Comparison of ENCODE assay signal across 17 cellular contexts in the genomic region with DNA sequence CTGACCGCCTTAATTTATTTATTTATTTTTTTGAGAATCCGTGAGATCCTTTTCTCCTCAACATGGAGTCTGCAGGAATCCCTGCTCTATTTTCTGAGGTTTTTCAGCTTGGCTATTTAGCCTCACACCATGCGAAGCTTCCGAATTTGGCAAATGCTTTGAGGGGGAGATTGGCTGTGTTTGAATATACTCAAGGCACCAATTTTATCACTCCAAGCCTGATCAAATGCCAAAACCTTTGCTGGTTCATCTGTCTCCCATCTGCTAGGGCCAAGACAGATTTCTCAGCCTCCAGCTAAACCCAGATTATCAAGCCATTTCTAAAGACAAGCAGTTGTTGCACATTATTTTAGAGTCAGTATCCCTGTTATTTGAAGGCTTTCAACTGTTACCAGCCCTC.
DNase-seq lines count a peak whose midpoint lies in the region; ATAC-seq and TF ChIP-seq lines count a peak whose summit lies in the region.
"Had no signal": no experiment of that assay in that cellular context is flagged by ENCODE, and none has a peak within 500 bp of the region (broad histone marks: within the 10 kb centered on the region; RNA-seq: fewer than 3 reads in every experiment).

No MANE protein-coding gene starts in this region.

- no peaks in the 10 kb centered on the region for H3K36me3 Mint-ChIP-seq in naive thymus-derived CD4-positive, alpha-beta T cell
- H3K36me3 Mint-ChIP-seq: IgD-negative memory B cell had no signal

- H3K9me3 ChIP-seq in MM.1S (replicated peaks; ENCODE audit: insufficient read depth, low read length): no peaks in the 10 kb centered on the region
- H3K9me3 ChIP-seq in naive thymus-derived CD4-positive, alpha-beta T cell (ENCODE audit: control insufficient read depth in 2 of 3, low read length in 3 of 3): no peaks in the 10 kb centered on the region
- H3K9me3 ChIP-seq: SJCRH30 had no signal

- POLR2A ChIA-PET in naive thymus-derived CD4-positive, alpha-beta T cell (lab: Charles Lee): no interaction called here

- H3K36me3 ChIP-seq in MM.1S (replicated peaks; ENCODE audit: insufficient read depth, low read length): no peaks in the 10 kb centered on the region
- H3K36me3 ChIP-seq in naive thymus-derived CD4-positive, alpha-beta T cell (ENCODE audit: control insufficient read depth in 2 of 3, insufficient read depth in 3 of 3, low read length in 3 of 3): no peaks in the 10 kb centered on the region
- H3K36me3 ChIP-seq: SJCRH30 had no signal

- no peaks in the 10 kb centered on the region for H3K79me2 ChIP-seq in MM.1S (ENCODE audit: low read length)

- H3K4me1 ChIP-seq in MM.1S (ENCODE audit: low read length): no peaks in the 10 kb centered on the region
- H3K4me1 ChIP-seq in naive thymus-derived CD4-positive, alpha-beta T cell (ENCODE audit: control insufficient read depth in 2 of 2, insufficient read depth in 2 of 2, low read length in 2 of 2): no peaks in the 10 kb centered on the region
- H3K4me1 ChIP-seq: SJCRH30 had no signal

- H3K4me2 ChIP-seq in MM.1S (ENCODE audit: low read depth, low read length): no peak overlapping the region
- H3K4me2 ChIP-seq: PC-9 had no signal

- CTCF ChIA-PET in naive thymus-derived CD4-positive, alpha-beta T cell (lab: Charles Lee): no interaction called here

- H3F3A ChIP-seq in MM.1S (ENCODE audit: insufficient read depth, low read length): no peaks in the 10 kb centered on the region

- DNase-seq in NCI-H524 (lab: John Stamatoyannopoulos, UW): peak; percentile 19 to 52
- no peak for DNase-seq in NCI-H524 treated with DMSO at 0.1 percent for 48 hours (lab: John Stamatoyannopoulos, UW)
- peak; percentile 59 for DNase-seq in NCI-H82 treated with DMSO at 0.1 percent for 48 hours (lab: John Stamatoyannopoulos, UW; ENCODE audit: unreplicated experiment)
- DNase-seq in fibroblast of the aortic adventitia (ENCODE audit: low read depth): peak; percentile 39
- no peak for DNase-seq in MM.1S
- no peak for DNase-seq in naive thymus-derived CD4-positive, alpha-beta T cell
- no peak for DNase-seq in NCI-H1436 treated with DMSO at 0.1 percent for 48 hours (lab: John Stamatoyannopoulos, UW)
- DNase-seq: HCEC 1CT, Kasumi-1, NCI-H1417 treated with DMSO at 0.1 percent for 48 hours, NCI-H2081 treated with DMSO at 0.1 percent for 48 hours, NCI-H226, PC-9, SJCRH30 had no signal

- H4K20me1 ChIP-seq in MM.1S (ENCODE audit: insufficient read depth, low read length): no peaks in the 10 kb centered on the region

- H3K4me3 Mint-ChIP-seq in naive thymus-derived CD4-positive, alpha-beta T cell: no peak overlapping the region
- H3K4me3 Mint-ChIP-seq: IgD-negative memory B cell had no signal

- no peak overlapping the region for H3K4me3 ChIP-seq in fibroblast of the aortic adventitia (ENCODE audit: low read depth, low read length)
- no peak overlapping the region for H3K4me3 ChIP-seq in MM.1S (ENCODE audit: low read length)
- no peak overlapping the region for H3K4me3 ChIP-seq in naive thymus-derived CD4-positive, alpha-beta T cell (ENCODE audit: low read length)
- H3K4me3 ChIP-seq: PC-9, SJCRH30 had no signal

- TF ChIP-seq CTCF in fibroblast of the aortic adventitia (IDR thresholded peaks at IDR 0.05; ENCODE audit: insufficient read depth, low read length): no peak
- TF ChIP-seq CTCF in MM.1S (IDR thresholded peaks at IDR 0.05; ENCODE audit: low read length): no peak

- H3K4me1 Mint-ChIP-seq in naive thymus-derived CD4-positive, alpha-beta T cell: no peaks in the 10 kb centered on the region
- H3K4me1 Mint-ChIP-seq: IgD-negative memory B cell had no signal

- H3K27ac ChIP-seq in MM.1S (ENCODE audit: low read length): no peak overlapping the region
- H3K27ac ChIP-seq in naive thymus-derived CD4-positive, alpha-beta T cell (ENCODE audit: low read depth, low read length): no peak overlapping the region
- H3K27ac ChIP-seq: HL-60, PC-9, SJCRH30 had no signal

- intact Hi-C loops in naive thymus-derived CD4-positive, alpha-beta T cell (cut with micrococcal nuclease): no loop called here

- H3K27me3 ChIP-seq in MM.1S (replicated peaks; ENCODE audit: insufficient read depth, low read length): no peaks in the 10 kb centered on the region
- H3K27me3 ChIP-seq in naive thymus-derived CD4-positive, alpha-beta T cell (ENCODE audit: control insufficient read depth in 2 of 2, insufficient read depth in 2 of 2, low read length in 2 of 2): no peaks in the 10 kb centered on the region
- H3K27me3 ChIP-seq: SJCRH30 had no signal

- peaks cover 0 to 5% (median 0%) of the 10 kb centered on the region in 5 donors for H3K27me3 Mint-ChIP-seq in naive thymus-derived CD4-positive, alpha-beta T cell

- no peak overlapping the region for H2AFZ ChIP-seq in MM.1S (ENCODE audit: low read length)
- H2AFZ ChIP-seq: PC-9 had no signal

- no peak overlapping the region for H3K9ac ChIP-seq in MM.1S (ENCODE audit: low read length)

- no peaks in the 10 kb centered on the region for H3K9me2 ChIP-seq in MM.1S (replicated peaks; ENCODE audit: insufficient read depth, low read length)

- no peak for ATAC-seq in naive thymus-derived CD4-positive, alpha-beta T cell
- ATAC-seq in GM21447 (IDR thresholded peaks at IDR 0.05; ENCODE audit: unreplicated experiment): no peak

- H3K27ac Mint-ChIP-seq in naive thymus-derived CD4-positive, alpha-beta T cell: no peak overlapping the region
- H3K27ac Mint-ChIP-seq: IgD-negative memory B cell had no signal

- H3K9me3 Mint-ChIP-seq in naive thymus-derived CD4-positive, alpha-beta T cell: no peaks in the 10 kb centered on the region

Comparison
In these comparisons a context has a peak if more than half of its experiments do, and no peak if none do; other contexts are left out.
1. DNase-seq: peak in NCI-H524 (2 of 2), NCI-H82 treated with DMSO at 0.1 percent for 48 hours (single experiment) and fibroblast of the aortic adventitia (single experiment); none in NCI-H524 treated with DMSO at 0.1 percent for 48 hours (single experiment), MM.1S (single experiment), naive thymus-derived CD4-positive, alpha-beta T cell (0 of 9) and NCI-H1436 treated with DMSO at 0.1 percent for 48 hours (single experiment).